ENCODE assay signal across 9 cellular contexts in genomic region chr5:175658299-175659145, GRCh38. TPM values are rescaled to one million over a fixed set of nuclear protein-coding genes. Genes with fewer than 3 reads are reported as not detected.
DNase-seq lines count a peak whose midpoint lies in the region; ATAC-seq and TF ChIP-seq lines count a peak whose summit lies in the region.
"Had no signal": no experiment of that assay in that cellular context is flagged by ENCODE, and none has a peak within 500 bp of the region (broad histone marks: within the 10 kb centered on the region; RNA-seq: fewer than 3 reads in every experiment).

No MANE protein-coding gene starts in this region.

- peaks cover 82% of the 10 kb centered on the region for H3K27me3 Mint-ChIP-seq in type B pancreatic cell

- H3K27me3 ChIP-seq in mucosa of stomach (ENCODE audit: control insufficient read depth, insufficient read depth, low read length): peaks cover 36% of the 10 kb centered on the region

- peaks cover under 1% of the 10 kb centered on the region for H3K4me1 Mint-ChIP-seq in type B pancreatic cell (ENCODE audit: unreplicated experiment)

- no peaks in the 10 kb centered on the region for H3K36me3 ChIP-seq in mucosa of stomach (ENCODE audit: control insufficient read depth, insufficient read depth, low read length)

- H3K4me3 Mint-ChIP-seq in type B pancreatic cell: peak overlapping the region; percentile 82

- peak overlapping the region; percentile 34 for H3K9ac ChIP-seq in mucosa of stomach (ENCODE audit: low read length)

- H3K36me3 Mint-ChIP-seq in type B pancreatic cell: no peaks in the 10 kb centered on the region

- H3K9me3 Mint-ChIP-seq in type B pancreatic cell: no peaks in the 10 kb centered on the region

- H3K9me3 ChIP-seq in mucosa of stomach (ENCODE audit: control insufficient read depth, low read length): no peaks in the 10 kb centered on the region

- DNase-seq in activated T-cell treated with anti-CD3 and anti-CD28 coated beads for 1 hour (ENCODE audit: low read depth) (peak; percentile 10), activated T-cell treated with anti-CD3 and anti-CD28 coated beads for 4 hours (no peak), type B pancreatic cell (ENCODE audit: extremely low spot score, unreplicated experiment) (no peak), AG08396 (ENCODE audit: low spot score) (no peak), NCI-H2196 treated with DMSO at 0.1 percent for 48 hours (lab: John Stamatoyannopoulos, UW; ENCODE audit: unreplicated experiment) (no peak)
- DNase-seq in central memory CD4-positive, alpha-beta T cell: peak; percentile 12

- no peak overlapping the region for H3K4me3 ChIP-seq in mucosa of stomach (ENCODE audit: low read length)
- H3K4me3 ChIP-seq: K562 had no signal

- no peak for ATAC-seq in HG03039 (IDR thresholded peaks at IDR 0.05; ENCODE audit: unreplicated experiment)
- ATAC-seq: K562 had no signal

- no peaks in the 10 kb centered on the region for H3K4me1 ChIP-seq in mucosa of stomach (ENCODE audit: control insufficient read depth, insufficient read depth, low read length)

- TF ChIP-seq CTCF in type B pancreatic cell (conservative IDR thresholded peaks at IDR 0.05): no peak

- no peak overlapping the region for H3K27ac Mint-ChIP-seq in type B pancreatic cell

RNA-seq across cellular contexts. Expression of gene HRH2, which starts 0.7 kb away (rescaled TPM):
- 1.8 and 2.9 TPM in 2 replicates for total RNA-seq in type B pancreatic cell (ENCODE audit: low replicate concordance)
- total RNA-seq: K562 had no signal

Comparison
In these comparisons a context has a peak if more than half of its experiments do, and no peak if none do; other contexts are left out.
1. DNase-seq: peak in activated T-cell treated with anti-CD3 and anti-CD28 coated beads for 1 hour (single experiment) and central memory CD4-positive, alpha-beta T cell (single experiment); none in activated T-cell treated with anti-CD3 and anti-CD28 coated beads for 4 hours (single experiment), type B pancreatic cell (single experiment), AG08396 (single experiment) and NCI-H2196 treated with DMSO at 0.1 percent for 48 hours (single experiment).